ENCODE assay signal across 8 cellular contexts in genomic region chr9:121199921-121200320, GRCh38. TPM values are rescaled to one million over a fixed set of nuclear protein-coding genes. Genes with fewer than 3 reads are reported as not detected.
DNase-seq lines count a peak whose midpoint lies in the region; ATAC-seq, FAIRE-seq and TF ChIP-seq lines count a peak whose summit lies in the region.

No MANE protein-coding gene starts in this region.

- H4K20me1 ChIP-seq in keratinocyte (ENCODE audit: control insufficient read depth, extremely low read depth, insufficient read depth, low read length) = peaks cover 14% of the 10 kb centered on the region

- in situ Hi-C loops in KBM-7 (cut with MboI; ENCODE audit: low pct_unique_long_range_greater_than_20kb, low sequenced_read_pairs) = no loop called here

- H3K4me3 Mint-ChIP-seq in activated T-cell treated with anti-CD3 and anti-CD28 coated beads, Interleukin-2, amount 50 U/mL, for 4 hours = peak overlapping the region; percentile 95
- peak overlapping the region; percentile 89 for H3K4me3 Mint-ChIP-seq in activated CD4-positive, alpha-beta memory T cell treated with anti-CD3 and anti-CD28 coated beads for 36 hours

- dilution Hi-C loops in keratinocyte (cut with MboI; ENCODE audit: extremely low pct_ligation_motif_present, low sequenced_read_pairs) = no loop called here

- peaks cover 4% of the 10 kb centered on the region for H3K36me3 Mint-ChIP-seq in activated T-cell treated with anti-CD3 and anti-CD28 coated beads, Interleukin-2, amount 50 U/mL, for 4 hours (ENCODE audit: insufficient read depth)
- H3K36me3 Mint-ChIP-seq in activated CD4-positive, alpha-beta memory T cell treated with anti-CD3 and anti-CD28 coated beads for 36 hours = peaks cover 3% of the 10 kb centered on the region

- H3K27me3 ChIP-seq in keratinocyte (ENCODE audit: control insufficient read depth, extremely low read depth, insufficient read depth, low read length) (no peaks in the 10 kb centered on the region), thyroid gland (no peaks in the 10 kb centered on the region)

- CTCF ChIA-PET in activated CD4-positive, alpha-beta memory T cell treated with anti-CD3 and anti-CD28 coated beads for 36 hours (lab: Charles Lee) = interaction anchor here (0.7 to 3.4 kb wide), 4 partner anchors 14 to 140 kb away, joined by 3 to 29 read pairs (median 4); no protein-coding TSS in a partner anchor

- no peak for DNase-seq in activated T-cell treated with anti-CD3 and anti-CD28 coated beads, Interleukin-2, amount 50 U/mL, for 4 hours
- DNase-seq in activated T-cell treated with anti-CD3 and anti-CD28 coated beads, Interleukin-2, amount 50 U/mL, for 1 hour = no peak
- DNase-seq in activated CD4-positive, alpha-beta memory T cell treated with anti-CD3 and anti-CD28 coated beads for 36 hours = no peak
- no peak for DNase-seq in keratinocyte (ENCODE audit: low read depth, low spot score)
- no peak for DNase-seq in thyroid gland
- no peak for DNase-seq in KBM-7
- no peak for DNase-seq in HUDEP-2 (lab: John Stamatoyannopoulos, UW; ENCODE audit: unreplicated experiment in 76 of 76)

- H3K4me2 ChIP-seq in keratinocyte (ENCODE audit: control insufficient read depth, extremely low read depth, insufficient read depth, low read depth, low read length) = peak overlapping the region; percentile 99

- no peak for TF ChIP-seq POLR2A in thyroid gland (IDR thresholded peaks at IDR 0.05)

- 22 to 35% methylated on average over 2 of the region's 2 CpGs for WGBS in thyroid gland, 2 donors

- H3K27ac Mint-ChIP-seq in activated CD4-positive, alpha-beta memory T cell treated with anti-CD3 and anti-CD28 coated beads for 36 hours = peak overlapping the region; percentile 81

- H3K9me1 ChIP-seq in keratinocyte (ENCODE audit: control insufficient read depth, extremely low read depth, insufficient read depth, low read length) = no peaks in the 10 kb centered on the region

- H3K4me1 Mint-ChIP-seq in activated T-cell treated with anti-CD3 and anti-CD28 coated beads, Interleukin-2, amount 50 U/mL, for 4 hours (ENCODE audit: low read depth) = peaks cover 59% of the 10 kb centered on the region
- peaks cover 57% of the 10 kb centered on the region for H3K4me1 Mint-ChIP-seq in activated CD4-positive, alpha-beta memory T cell treated with anti-CD3 and anti-CD28 coated beads for 36 hours (ENCODE audit: low read depth)

- intact Hi-C loops in activated CD4-positive, alpha-beta memory T cell treated with anti-CD3 and anti-CD28 coated beads for 36 hours (cut with micrococcal nuclease) = loop anchor here (1.0 to 5.0 kb wide), 8 partner anchors 11 to 408 kb away; partner anchors contain the start of genes CNTRL, FBXW2, PSMD5 and STOM
- intact Hi-C loops in thyroid gland (cut with DNase I) = no loop called here

- TF ChIP-seq CTCF in keratinocyte (optimal IDR thresholded peaks at IDR 0.05 in 1 of 3, IDR thresholded peaks at IDR 0.05 in 1 of 3, conservative IDR thresholded peaks at IDR 0.05 in 1 of 3; ENCODE audit: extremely low read depth in 1 of 3, insufficient read depth in 2 of 3, low read length in 3 of 3) = no peak
- no peak for TF ChIP-seq CTCF in thyroid gland (IDR thresholded peaks at IDR 0.05)

- no peak overlapping the region for H2AFZ ChIP-seq in keratinocyte (ENCODE audit: control insufficient read depth, low read length)

- H3K9me3 ChIP-seq in keratinocyte (ENCODE audit: control insufficient read depth, low read depth, low read length) = no peaks in the 10 kb centered on the region
- no peaks in the 10 kb centered on the region for H3K9me3 ChIP-seq in thyroid gland

- no peaks in the 10 kb centered on the region for H3K36me3 ChIP-seq in keratinocyte (ENCODE audit: control insufficient read depth in 2 of 2, extremely low read depth in 1 of 2, insufficient read depth in 2 of 2, low read length in 2 of 2)
- no peaks in the 10 kb centered on the region for H3K36me3 ChIP-seq in thyroid gland

- peaks cover 73% of the 10 kb centered on the region for H3K79me2 ChIP-seq in keratinocyte (ENCODE audit: control insufficient read depth, insufficient read depth, low read length)

- H3K4me3 ChIP-seq in keratinocyte (ENCODE audit: control insufficient read depth in 2 of 3, extremely low read depth in 1 of 3, insufficient read depth in 2 of 3, low read depth in 1 of 3, low read length in 3 of 3) (peak overlapping the region; percentile 91 to 97 (median 94)), thyroid gland (replicated peaks in 1 of 3) (peak overlapping the region in 2 of 3 donors; percentile 88 to 92)

- peak; percentile 17 for FAIRE-seq in keratinocyte (lab: Jason Lieb, UNC)

- H3K9ac ChIP-seq in keratinocyte (ENCODE audit: control insufficient read depth, extremely low read depth, insufficient read depth, low read length) = peak overlapping the region; percentile 87

- H3K4me1 ChIP-seq in keratinocyte (ENCODE audit: control insufficient read depth, extremely low read depth, insufficient read depth, low read length) (peaks cover 38% of the 10 kb centered on the region), thyroid gland (peaks cover 45 to 55% of the 10 kb centered on the region in 2 donors)

- H3K27ac ChIP-seq in keratinocyte (ENCODE audit: control insufficient read depth, insufficient read depth, low read length) (peak overlapping the region; percentile 79), thyroid gland (peak overlapping the region in 1 of 3 donors; percentile 98)

- H3K27me3 Mint-ChIP-seq in activated T-cell treated with anti-CD3 and anti-CD28 coated beads, Interleukin-2, amount 50 U/mL, for 4 hours (ENCODE audit: low read depth) = no peaks in the 10 kb centered on the region
- no peaks in the 10 kb centered on the region for H3K27me3 Mint-ChIP-seq in activated CD4-positive, alpha-beta memory T cell treated with anti-CD3 and anti-CD28 coated beads for 36 hours

- ATAC-seq in activated T-cell treated with anti-CD3 and anti-CD28 coated beads, Interleukin-2, amount 50 U/mL, for 4 hours = no peak
- ATAC-seq in GM21576 (IDR thresholded peaks at IDR 0.05; ENCODE audit: unreplicated experiment) = no peak

- POLR2A ChIA-PET in activated CD4-positive, alpha-beta memory T cell treated with anti-CD3 and anti-CD28 coated beads for 36 hours (lab: Charles Lee) = interaction anchor here (0.7 to 2.2 kb wide), 3 partner anchors 14 to 275 kb away, joined by 3 to 10 read pairs (median 3); no protein-coding TSS in a partner anchor

- no peaks in the 10 kb centered on the region for H3K9me3 Mint-ChIP-seq in activated T-cell treated with anti-CD3 and anti-CD28 coated beads, Interleukin-2, amount 50 U/mL, for 4 hours
- no peaks in the 10 kb centered on the region for H3K9me3 Mint-ChIP-seq in activated CD4-positive, alpha-beta memory T cell treated with anti-CD3 and anti-CD28 coated beads for 36 hours

RNA-seq across cellular contexts. Expression of gene RAB14, which starts 1.7 kb away (rescaled TPM):
- total RNA-seq in activated T-cell treated with anti-CD3 and anti-CD28 coated beads, Interleukin-2, amount 50 U/mL, for 4 hours = 10 to 100 TPM; 53.9 to 60.5 (median 59.6) TPM
- 10 to 100 TPM; 58.2 to 58.5 TPM for total RNA-seq in activated CD4-positive, alpha-beta memory T cell treated with anti-CD3 and anti-CD28 coated beads for 36 hours
- 21.5 to 42.8 TPM (median 41.2 TPM) in 3 replicates for polyA plus RNA-seq in keratinocyte
- 77.9 TPM for polyA plus RNA-seq in keratinocyte (2011; ENCODE audit: low read depth)
- 29.5 and 51.8 TPM in 2 replicates for polyA plus RNA-seq in keratinocyte (2011; cell fraction: cytosol; rRNA removed)
- polyA plus RNA-seq in keratinocyte (2011; cell fraction: nucleus; rRNA removed) = 38.9 and 55.7 TPM in 2 replicates
- 43.9 and 49.5 TPM in 2 replicates for polyA plus RNA-seq in keratinocyte (2012; ENCODE audit: low replicate concordance)
- 8.9 to 25.5 TPM (median 12.7 TPM) in 3 replicates for polyA minus RNA-seq in keratinocyte
- polyA minus RNA-seq in keratinocyte (2011; cell fraction: cytosol; rRNA and poly(A)+ RNA removed) = 18.2 TPM
- 13.7 and 27.1 TPM in 2 replicates for polyA minus RNA-seq in keratinocyte (2011; cell fraction: nucleus; rRNA and poly(A)+ RNA removed)
- total RNA-seq in thyroid gland = 10 to 100 TPM; 44.6 to 55.8 (median 49.1) TPM
